In genomic region chr3:27174530-27174929, GRCh38 we compare ENCODE assay signal across 27 cellular contexts.
"Had no signal": no experiment of that assay in that cellular context is flagged by ENCODE, and none has a peak within 500 bp of the region (broad histone marks: within the 10 kb centered on the region; RNA-seq: fewer than 3 reads in every experiment).

No MANE protein-coding gene starts in this region.

- H3K9me3 ChIP-seq: left ventricle myocardium inferior, mucosa of descending colon, pancreas, prostate gland, sigmoid colon, spleen, stomach, testis, thyroid gland, transverse colon, upper lobe of left lung, vagina had no signal

- H3K4me1 Mint-ChIP-seq: naive thymus-derived CD4-positive, alpha-beta T cell had no signal

- DNase-seq: hypothalamus; islet precursor cell; left ventricle myocardium inferior; midbrain; mucosa of descending colon; naive thymus-derived CD4-positive, alpha-beta T cell; pancreas; posterior cingulate gyrus; retina; right cardiac atrium; sigmoid colon; small intestine; spleen; stimulated activated CD4-positive, alpha-beta T cell treated with anti-CD3 and anti-CD28 coated beads, Interleukin-2, amount 100 ng/mL, for 48 hours; stimulated activated CD4-positive, alpha-beta T cell treated with anti-CD3 and anti-CD28 coated beads, Interleukin-4, amount 100 ng/mL, for 4 hours; stimulated activated CD8-positive, alpha-beta memory T cell treated with anti-CD3 and anti-CD28 coated beads, Interleukin-4, amount 100 ng/mL, for 48 hours; stimulated activated naive CD8-positive, alpha-beta T cell treated with anti-CD3 and anti-CD28 coated beads, Interleukin-15, Interleukin-2, amounts not matched to agents 100 U/mL and 50 U/mL, for 24 hours; stomach; testis; thyroid gland; transverse colon; upper lobe of left lung had no signal

- H3K27me3 Mint-ChIP-seq: natural killer cell treated with Interleukin-12 subunit alpha and Interleukin-12 subunit beta and Interleukin-15 and Interleukin-18, amount 100 ng/mL, for 72 hours; stimulated activated memory B cell treated with anti-CD40 and anti-IgM and Interleukin-4, amounts not matched to agents 10 μg/mL and 1 μg/mL and 100 μg/mL, for 72 hours had no signal

- H3K27ac ChIP-seq: left ventricle myocardium inferior, pancreas, prostate gland, sigmoid colon, spleen, stomach, testis, thyroid gland, transverse colon, upper lobe of left lung, vagina had no signal

- H3K4me3 Mint-ChIP-seq: naive thymus-derived CD4-positive, alpha-beta T cell; natural killer cell treated with Interleukin-12 subunit alpha and Interleukin-12 subunit beta and Interleukin-15 and Interleukin-18, amount 100 ng/mL, for 72 hours; stimulated activated memory B cell treated with anti-CD40 and anti-IgM and Interleukin-4, amounts not matched to agents 10 μg/mL and 1 μg/mL and 100 μg/mL, for 72 hours had no signal

- ATAC-seq: mucosa of descending colon; naive thymus-derived CD4-positive, alpha-beta T cell; natural killer cell treated with Interleukin-12 subunit alpha and Interleukin-12 subunit beta and Interleukin-15 and Interleukin-18, amount 100 ng/mL, for 72 hours; pancreas; right cardiac atrium; stimulated activated memory B cell treated with anti-CD40 and anti-IgM and Interleukin-4, amounts not matched to agents 10 μg/mL and 1 μg/mL and 100 μg/mL, for 72 hours; stimulated activated naive CD8-positive, alpha-beta T cell treated with anti-CD3 and anti-CD28 coated beads, Interleukin-15, Interleukin-2, amounts not matched to agents 100 U/mL and 50 U/mL, for 24 hours had no signal

- H3K27ac Mint-ChIP-seq: naive thymus-derived CD4-positive, alpha-beta T cell; natural killer cell treated with Interleukin-12 subunit alpha and Interleukin-12 subunit beta and Interleukin-15 and Interleukin-18, amount 100 ng/mL, for 72 hours; stimulated activated memory B cell treated with anti-CD40 and anti-IgM and Interleukin-4, amounts not matched to agents 10 μg/mL and 1 μg/mL and 100 μg/mL, for 72 hours had no signal

- H3K27me3 ChIP-seq: pancreas, sigmoid colon, spleen, stomach, testis, thyroid gland, transverse colon, upper lobe of left lung, vagina had no signal

- H3K36me3 Mint-ChIP-seq: naive thymus-derived CD4-positive, alpha-beta T cell; natural killer cell treated with Interleukin-12 subunit alpha and Interleukin-12 subunit beta and Interleukin-15 and Interleukin-18, amount 100 ng/mL, for 72 hours; stimulated activated memory B cell treated with anti-CD40 and anti-IgM and Interleukin-4, amounts not matched to agents 10 μg/mL and 1 μg/mL and 100 μg/mL, for 72 hours had no signal

- H3K4me3 ChIP-seq: left ventricle myocardium inferior, lung, mucosa of descending colon, pancreas, prostate gland, sigmoid colon, spleen, stomach, testis, thyroid gland, transverse colon, upper lobe of left lung, vagina had no signal

- H3K36me3 ChIP-seq: left ventricle myocardium inferior, pancreas, prostate gland, sigmoid colon, spleen, stomach, thyroid gland, transverse colon, upper lobe of left lung, vagina had no signal

- H3K9me3 Mint-ChIP-seq: natural killer cell treated with Interleukin-12 subunit alpha and Interleukin-12 subunit beta and Interleukin-15 and Interleukin-18, amount 100 ng/mL, for 72 hours; stimulated activated memory B cell treated with anti-CD40 and anti-IgM and Interleukin-4, amounts not matched to agents 10 μg/mL and 1 μg/mL and 100 μg/mL, for 72 hours had no signal

- H3K4me1 ChIP-seq: left ventricle myocardium inferior, pancreas, prostate gland, sigmoid colon, spleen, stomach, testis, thyroid gland, transverse colon, upper lobe of left lung, vagina had no signal
